Comparison of ENCODE assay signal across 29 cellular contexts in genomic region chr11:127564803-127565202, GRCh38.
DNase-seq lines count a peak whose midpoint lies in the region; ATAC-seq and TF ChIP-seq lines count a peak whose summit lies in the region.
"Had no signal": no experiment of that assay in that cellular context is flagged by ENCODE, and none has a peak within 500 bp of the region (broad histone marks: within the 10 kb centered on the region; RNA-seq: fewer than 3 reads in every experiment).

No MANE protein-coding gene starts in this region.

- H2BK120ac ChIP-seq in IMR-90 (ENCODE audit: low read depth, low read length) (no peak overlapping the region), mesendoderm (ENCODE audit: low read depth, low read length) (no peak overlapping the region)

- H4K20me1 ChIP-seq in IMR-90 (ENCODE audit: insufficient read depth, low read length) = no peaks in the 10 kb centered on the region

- no peak for TF ChIP-seq POLR2A in IMR-90 (IDR thresholded peaks at IDR 0.05; ENCODE audit: low read depth, low read length)

- BruUV-seq in IMR-90 (replicated peaks; lab: Mats Ljungman, UMichigan) = no TSS peak

- H2BK15ac ChIP-seq in IMR-90 (ENCODE audit: low read depth, low read length) = no peak overlapping the region
- H2BK15ac ChIP-seq in mesendoderm (replicated peaks; ENCODE audit: low read depth) = no peak overlapping the region

- H3K9ac ChIP-seq in IMR-90 (ENCODE audit: low read depth, low read length) = no peak overlapping the region
- H3K9ac ChIP-seq in mesendoderm (ENCODE audit: low read length) = no peak overlapping the region
- H3K9ac ChIP-seq: SK-N-SH had no signal

- H3K4ac ChIP-seq in IMR-90 (ENCODE audit: low read depth, low read length) (no peak overlapping the region), mesendoderm (ENCODE audit: low read depth, low read length) (no peak overlapping the region)

- no peaks in the 10 kb centered on the region for H3K79me2 ChIP-seq in mesendoderm (ENCODE audit: control insufficient read depth, insufficient read depth, low read length)

- H3K14ac ChIP-seq in IMR-90 (replicated peaks; ENCODE audit: low read depth, low read length) = no peak overlapping the region

- TF ChIP-seq CTCF in IMR-90 (conservative IDR thresholded peaks at IDR 0.05; ENCODE audit: low read depth, low read length) = no peak

- POLR2A ChIA-PET in IMR-90 (lab: Charles Lee; ENCODE audit: unreplicated experiment) = no interaction called here

- H3K18ac ChIP-seq in IMR-90 (ENCODE audit: low read depth, low read length) = no peak overlapping the region
- no peak overlapping the region for H3K18ac ChIP-seq in mesendoderm (ENCODE audit: low read length)

- H3K27me3 ChIP-seq in IMR-90 (ENCODE audit: control insufficient read depth, insufficient read depth, low read length) (no peaks in the 10 kb centered on the region; the same call in 1 of the 2 replicates), mesendoderm (ENCODE audit: insufficient read depth, low read length, poor library complexity) (no peaks in the 10 kb centered on the region)
- H3K27me3 ChIP-seq: BE2C, ovary, thyroid gland had no signal

- H3K9me1 ChIP-seq in IMR-90 (ENCODE audit: insufficient read depth, low read length) = no peaks in the 10 kb centered on the region

- ATAC-seq in IMR-90 (ENCODE audit: low read depth) (no peak), GM18502 (IDR thresholded peaks at IDR 0.05; ENCODE audit: poor library complexity, unreplicated experiment) (no peak)
- no peak for ATAC-seq in activated naive CD4-positive, alpha-beta T cell treated with anti-CD3 and anti-CD28 coated beads, Interleukin-2, amount 50 U/mL, for 72 hours
- ATAC-seq: activated CD4-positive, alpha-beta T cell treated with anti-CD3 and anti-CD28 coated beads for 36 hours; mucosa of descending colon; stimulated activated naive CD8-positive, alpha-beta T cell treated with anti-CD3 and anti-CD28 coated beads, Interleukin-15, amount 100 ng/mL, for 72 hours had no signal

- no peak overlapping the region for H3K27ac Mint-ChIP-seq in activated naive CD4-positive, alpha-beta T cell treated with anti-CD3 and anti-CD28 coated beads, Interleukin-2, amount 50 U/mL, for 72 hours
- H3K27ac Mint-ChIP-seq: activated CD4-positive, alpha-beta T cell treated with anti-CD3 and anti-CD28 coated beads for 36 hours; nephron; stimulated activated naive CD8-positive, alpha-beta T cell treated with anti-CD3 and anti-CD28 coated beads, Interleukin-15, amount 100 ng/mL, for 72 hours had no signal

- no peak overlapping the region for H4K8ac ChIP-seq in IMR-90 (ENCODE audit: low read depth in 2 of 2, low read length in 2 of 2)
- H4K8ac ChIP-seq in mesendoderm (ENCODE audit: low read depth, low read length) = no peak overlapping the region

- H2AK5ac ChIP-seq in IMR-90 (ENCODE audit: low read depth, low read length) = no peak overlapping the region
- H2AK5ac ChIP-seq in mesendoderm (ENCODE audit: low read length) = no peak overlapping the region

- H4K5ac ChIP-seq in IMR-90 (ENCODE audit: low read depth, low read length) = no peak overlapping the region
- no peak overlapping the region for H4K5ac ChIP-seq in mesendoderm (ENCODE audit: low read length)

- H3K4me2 ChIP-seq in IMR-90 (ENCODE audit: low read depth, low read length) (no peak overlapping the region), mesendoderm (ENCODE audit: low read length) (no peak overlapping the region)
- H3K4me2 ChIP-seq: SK-N-SH, smooth muscle cell had no signal

- H3K36me3 ChIP-seq in IMR-90 (ENCODE audit: control insufficient read depth, insufficient read depth, low read length) (no peaks in the 10 kb centered on the region), mesendoderm (ENCODE audit: control insufficient read depth, insufficient read depth, low read length) (no peaks in the 10 kb centered on the region)
- H3K36me3 ChIP-seq: BE2C, ovary, thyroid gland had no signal

- H4K91ac ChIP-seq in IMR-90 (ENCODE audit: insufficient read depth, low read depth, low read length) = no peak overlapping the region

- H3K36me3 Mint-ChIP-seq in activated naive CD4-positive, alpha-beta T cell treated with anti-CD3 and anti-CD28 coated beads, Interleukin-2, amount 50 U/mL, for 72 hours = no peaks in the 10 kb centered on the region

- CTCF ChIA-PET in IMR-90 (lab: Yijun Ruan, JAX) = interaction anchor here (0.9 kb wide), 1 partner anchor 10 kb away, joined by 4 read pairs; no protein-coding TSS in a partner anchor

- H3K4me3 ChIP-seq in IMR-90 (ENCODE audit: insufficient read depth, low read depth, low read length) (no peak overlapping the region), mesendoderm (ENCODE audit: low read length) (no peak overlapping the region)
- H3K4me3 ChIP-seq: mucosa of descending colon, ovary, smooth muscle cell, thyroid gland had no signal

- no CpG with 5 or more reads among the region's 4 CpGs for WGBS in IMR-90 (ENCODE audit: extremely low coverage in 2 of 2, insufficient read length in 1 of 2), 2 experiments
- WGBS in mesendoderm (ENCODE audit: extremely low coverage, insufficient coverage, low lambda C conversion rate) = no CpG with 5 or more reads among the region's 4 CpGs

- peak; percentile 28 for DNase-seq in Ammon's horn (ENCODE audit: low spot score)
- peak; percentile 0 for DNase-seq in IMR-90
- peak; percentile 6 for DNase-seq in SW480 (ENCODE audit: low spot score)
- peak; percentile 25 for DNase-seq in mesendoderm
- DNase-seq in DMS79 treated with DMSO at 0.1 percent for 48 hours (lab: John Stamatoyannopoulos, UW) = no peak
- no peak for DNase-seq in HT-29 (ENCODE audit: low spot score)
- DNase-seq in activated naive CD4-positive, alpha-beta T cell treated with anti-CD3 and anti-CD28 coated beads, Interleukin-2, amount 50 U/mL, for 72 hours (ENCODE audit: low spot score in 2 of 2) = no peak
- DNase-seq: activated CD4-positive, alpha-beta T cell treated with anti-CD3 and anti-CD28 coated beads for 36 hours; activated effector memory CD4-positive, alpha-beta T cell treated with anti-CD3 and anti-CD28 coated beads, Interleukin-2, amount 50 U/mL, for 16 hours; BE2C; glutamatergic neuron; islet precursor cell; mucosa of descending colon; NCI-H1417; NCI-H2081; NCI-H2227 treated with DMSO at 0.1 percent for 48 hours; NCI-H69; ovary; retina; SK-N-SH; stimulated activated CD4-positive, alpha-beta T cell treated with anti-CD3 and anti-CD28 coated beads, Interleukin-1b, Interleukin-23, amount 100 ng/mL, for 48 hours; stimulated activated CD8-positive, alpha-beta memory T cell treated with anti-CD3 and anti-CD28 coated beads, Interleukin-4, amount 100 ng/mL, for 48 hours; stimulated activated naive CD8-positive, alpha-beta T cell treated with anti-CD3 and anti-CD28 coated beads, Interleukin-15, amount 100 ng/mL, for 72 hours; T-helper 2 cell; thyroid gland had no signal

- in situ Hi-C loops in IMR-90 (cut with MboI; ENCODE audit: low sequenced_read_pairs) = no loop called here

- H3K4me1 ChIP-seq in IMR-90 (ENCODE audit: control insufficient read depth, insufficient read depth, low read length) (no peaks in the 10 kb centered on the region), mesendoderm (ENCODE audit: control insufficient read depth, low read depth, low read length) (peaks cover 4% of the 10 kb centered on the region)
- H3K4me1 ChIP-seq: BE2C, thyroid gland had no signal

- H3K56ac ChIP-seq in IMR-90 (ENCODE audit: extremely low read depth, insufficient read depth, low read length) = no peak overlapping the region
- H3K56ac ChIP-seq in mesendoderm (ENCODE audit: low read length) = no peak overlapping the region

- H2BK20ac ChIP-seq in IMR-90 (ENCODE audit: low read depth, low read length) = no peak overlapping the region

- no peak overlapping the region for H3K23ac ChIP-seq in IMR-90 (ENCODE audit: low read depth, low read length)
- H3K23ac ChIP-seq in mesendoderm (ENCODE audit: low read length) = no peak overlapping the region

- H2AK9ac ChIP-seq in IMR-90 (replicated peaks; ENCODE audit: low read depth, low read length, poor library complexity) = no peak overlapping the region

- H3K9me3 ChIP-seq in IMR-90 (ENCODE audit: control insufficient read depth, insufficient read depth, low read length) = no peaks in the 10 kb centered on the region
- H3K9me3 ChIP-seq: BE2C, mucosa of descending colon, ovary, SK-N-SH, thyroid gland had no signal

- H2AFZ ChIP-seq in IMR-90 (replicated peaks; ENCODE audit: low read length, poor library complexity) = no peak overlapping the region

- H3K9me3 Mint-ChIP-seq in activated naive CD4-positive, alpha-beta T cell treated with anti-CD3 and anti-CD28 coated beads, Interleukin-2, amount 50 U/mL, for 72 hours = no peaks in the 10 kb centered on the region
- H3K9me3 Mint-ChIP-seq: nephron; stimulated activated naive CD8-positive, alpha-beta T cell treated with anti-CD3 and anti-CD28 coated beads, Interleukin-15, amount 100 ng/mL, for 72 hours had no signal

- no peaks in the 10 kb centered on the region for H3K79me1 ChIP-seq in IMR-90 (ENCODE audit: low read depth in 1 of 2, low read length in 2 of 2)
- H3K79me1 ChIP-seq in mesendoderm (ENCODE audit: low read length) = no peaks in the 10 kb centered on the region

- no peak overlapping the region for H3K27ac ChIP-seq in IMR-90 (ENCODE audit: insufficient read depth, low read length)
- H3K27ac ChIP-seq in mesendoderm (ENCODE audit: low read depth, low read length) = no peak overlapping the region
- H3K27ac ChIP-seq: epithelial cell of prostate, ovary, thyroid gland had no signal

- dilution Hi-C loops in IMR-90 (cut with HindIII; ENCODE audit: low sequenced_read_pairs, unreplicated experiment) = no loop called here

- intact Hi-C loops in IMR-90 (cut with micrococcal nuclease) = no loop called here

- no peak overlapping the region for H2BK5ac ChIP-seq in IMR-90 (ENCODE audit: low read depth, low read length, poor library complexity, severe bottlenecking)
- H2BK5ac ChIP-seq in mesendoderm (ENCODE audit: low read length) = no peak overlapping the region

- TF ChIP-seq RAD21 in IMR-90 (IDR thresholded peaks at IDR 0.05; ENCODE audit: low read length) = no peak

TF ChIP-seq in IMR-90, 13 proteins besides CTCF, POLR2A, EP300 and RAD21:
- TF ChIP-seq USF2 (IDR thresholded peaks at IDR 0.05; ENCODE audit: low read depth, low read length) (no peak), FOS (IDR thresholded peaks at IDR 0.05; ENCODE audit: low read depth, low read length) (no peak), SMC3 (IDR thresholded peaks at IDR 0.05; ENCODE audit: low read depth, low read length) (no peak), CEBPB (IDR thresholded peaks at IDR 0.05; ENCODE audit: low read depth, low read length) (no peak)
TF ChIP-seq in IMR-90: peak in this region for 0.

Comparison
In these comparisons a context has a peak if more than half of its experiments do, and no peak if none do; other contexts are left out.
1. DNase-seq: peak in Ammon's horn (single experiment), IMR-90 (single experiment), SW480 (single experiment) and mesendoderm (single experiment); none in DMS79 treated with DMSO at 0.1 percent for 48 hours (single experiment), HT-29 (single experiment) and activated naive CD4-positive, alpha-beta T cell treated with anti-CD3 and anti-CD28 coated beads, Interleukin-2, amount 50 U/mL, for 72 hours (0 of 2).